ENCODE assay signal across 22 cellular contexts in genomic region chr11:60504219-60504618, GRCh38. TPM values are rescaled to one million over a fixed set of nuclear protein-coding genes. Genes with fewer than 3 reads are reported as not detected.
DNase-seq lines count a peak whose midpoint lies in the region; ATAC-seq lines count a peak whose summit lies in the region.
"Had no signal": no experiment of that assay in that cellular context is flagged by ENCODE, and none has a peak within 500 bp of the region (broad histone marks: within the 10 kb centered on the region; RNA-seq: fewer than 3 reads in every experiment).

No MANE protein-coding gene starts in this region.

- peaks cover 4% of the 10 kb centered on the region for H3K9me3 Mint-ChIP-seq in activated CD8-positive, alpha-beta memory T cell treated with anti-CD3 and anti-CD28 coated beads, Interleukin-2, amount 10 ng/mL, durations not matched to agents 7 days and 5 days (ENCODE audit: low read depth)
- H3K9me3 Mint-ChIP-seq in activated CD8-positive, alpha-beta T cell treated with anti-CD3 and anti-CD28 coated beads, Interleukin-2, amount 10 ng/mL, durations not matched to agents 7 days and 5 days (ENCODE audit: insufficient read depth): no peaks in the 10 kb centered on the region

- peaks cover 74% of the 10 kb centered on the region for H3K27me3 Mint-ChIP-seq in activated CD8-positive, alpha-beta memory T cell treated with anti-CD3 and anti-CD28 coated beads, Interleukin-2, amount 10 ng/mL, durations not matched to agents 7 days and 5 days
- H3K27me3 Mint-ChIP-seq in activated CD8-positive, alpha-beta T cell treated with anti-CD3 and anti-CD28 coated beads, Interleukin-2, amount 10 ng/mL, durations not matched to agents 7 days and 5 days (ENCODE audit: low read depth): peaks cover 57% of the 10 kb centered on the region

- POLR2A ChIA-PET in activated CD8-positive, alpha-beta T cell treated with anti-CD3 and anti-CD28 coated beads, Interleukin-2, amount 10 ng/mL, durations not matched to agents 7 days and 5 days (lab: Charles Lee): no interaction called here

- H3K27ac Mint-ChIP-seq in activated CD8-positive, alpha-beta memory T cell treated with anti-CD3 and anti-CD28 coated beads, Interleukin-2, amount 10 ng/mL, durations not matched to agents 7 days and 5 days: peak overlapping the region; percentile 70
- no peak overlapping the region for H3K27ac Mint-ChIP-seq in activated CD8-positive, alpha-beta T cell treated with anti-CD3 and anti-CD28 coated beads, Interleukin-2, amount 10 ng/mL, durations not matched to agents 7 days and 5 days
- H3K27ac Mint-ChIP-seq: CD4-positive, CD25-positive, alpha-beta regulatory T cell had no signal

- CTCF ChIA-PET in activated CD8-positive, alpha-beta memory T cell treated with anti-CD3 and anti-CD28 coated beads, Interleukin-2, amount 10 ng/mL, durations not matched to agents 7 days and 5 days (lab: Charles Lee): interaction anchor here (1.3 kb wide), 1 partner anchor 115 kb away, joined by 3 read pairs; no protein-coding TSS in a partner anchor
- CTCF ChIA-PET in activated CD8-positive, alpha-beta T cell treated with anti-CD3 and anti-CD28 coated beads, Interleukin-2, amount 10 ng/mL, durations not matched to agents 7 days and 5 days (lab: Charles Lee): interaction anchor here (1.3 kb wide), 1 partner anchor 258 kb away, joined by 3 read pairs; no protein-coding TSS in a partner anchor

- peaks cover 11% of the 10 kb centered on the region for H3K4me1 Mint-ChIP-seq in activated CD8-positive, alpha-beta memory T cell treated with anti-CD3 and anti-CD28 coated beads, Interleukin-2, amount 10 ng/mL, durations not matched to agents 7 days and 5 days
- peaks cover 14% of the 10 kb centered on the region for H3K4me1 Mint-ChIP-seq in activated CD8-positive, alpha-beta T cell treated with anti-CD3 and anti-CD28 coated beads, Interleukin-2, amount 10 ng/mL, durations not matched to agents 7 days and 5 days (ENCODE audit: low read depth)

- peak; percentile 46 for DNase-seq in activated CD8-positive, alpha-beta memory T cell treated with anti-CD3 and anti-CD28 coated beads, Interleukin-2, amount 10 ng/mL, durations not matched to agents 7 days and 5 days
- no peak for DNase-seq in activated CD8-positive, alpha-beta memory T cell treated with anti-CD3 and anti-CD28 coated beads, Interleukin-2, amount 50 U/mL, for 48 hours
- DNase-seq in activated CD8-positive, alpha-beta T cell treated with anti-CD3 and anti-CD28 coated beads, Interleukin-2, amount 10 ng/mL, durations not matched to agents 7 days and 5 days: peak; percentile 44
- peak; percentile 7 for DNase-seq in stimulated activated naive CD8-positive, alpha-beta T cell treated with anti-CD3 and anti-CD28 coated beads, Interleukin-15, Interleukin-2, amounts not matched to agents 100 U/mL and 50 U/mL, for 24 hours
- DNase-seq in SW 1271 (lab: John Stamatoyannopoulos, UW): no peak
- DNase-seq: dorsolateral prefrontal cortex; NCI-H1048; NCI-H2081 treated with DMSO at 0.1 percent for 48 hours; NCI-H69; nephron progenitor cell; psoas muscle; stimulated activated naive CD4-positive, alpha-beta T cell; upper lobe of left lung had no signal

- peak overlapping the region; percentile 12 for H3K4me3 Mint-ChIP-seq in activated CD8-positive, alpha-beta memory T cell treated with anti-CD3 and anti-CD28 coated beads, Interleukin-2, amount 10 ng/mL, durations not matched to agents 7 days and 5 days
- no peak overlapping the region for H3K4me3 Mint-ChIP-seq in activated CD8-positive, alpha-beta T cell treated with anti-CD3 and anti-CD28 coated beads, Interleukin-2, amount 10 ng/mL, durations not matched to agents 7 days and 5 days
- H3K4me3 Mint-ChIP-seq: CD4-positive, CD25-positive, alpha-beta regulatory T cell; nephron progenitor cell had no signal

- ATAC-seq in activated CD8-positive, alpha-beta memory T cell treated with anti-CD3 and anti-CD28 coated beads, Interleukin-2, amount 10 ng/mL, durations not matched to agents 7 days and 5 days: peak; percentile 51
- ATAC-seq in HG02973 (IDR thresholded peaks at IDR 0.05; ENCODE audit: unreplicated experiment): peak; percentile 50
- peak; percentile 68 for ATAC-seq in activated CD8-positive, alpha-beta T cell treated with anti-CD3 and anti-CD28 coated beads, Interleukin-2, amount 10 ng/mL, durations not matched to agents 7 days and 5 days
- peak; percentile 69 for ATAC-seq in stimulated activated naive CD8-positive, alpha-beta T cell treated with anti-CD3 and anti-CD28 coated beads, Interleukin-15, Interleukin-2, amounts not matched to agents 100 U/mL and 50 U/mL, for 24 hours
- ATAC-seq in HG03175 (IDR thresholded peaks at IDR 0.05; ENCODE audit: unreplicated experiment): no peak
- ATAC-seq in HG02870 (IDR thresholded peaks at IDR 0.05; ENCODE audit: unreplicated experiment): no peak
- ATAC-seq: esophagus mucosa, psoas muscle had no signal

- H3K36me3 Mint-ChIP-seq in activated CD8-positive, alpha-beta memory T cell treated with anti-CD3 and anti-CD28 coated beads, Interleukin-2, amount 10 ng/mL, durations not matched to agents 7 days and 5 days: no peaks in the 10 kb centered on the region
- H3K36me3 Mint-ChIP-seq in activated CD8-positive, alpha-beta T cell treated with anti-CD3 and anti-CD28 coated beads, Interleukin-2, amount 10 ng/mL, durations not matched to agents 7 days and 5 days (ENCODE audit: low read depth): no peaks in the 10 kb centered on the region
- H3K36me3 Mint-ChIP-seq: CD4-positive, CD25-positive, alpha-beta regulatory T cell had no signal

RNA-seq across cellular contexts. Expression of gene MS4A13, which starts 11.0 kb away (rescaled TPM):
- not detected for total RNA-seq in activated CD8-positive, alpha-beta memory T cell treated with anti-CD3 and anti-CD28 coated beads, Interleukin-2, amount 10 ng/mL, durations not matched to agents 7 days and 5 days
- not detected for total RNA-seq in activated CD8-positive, alpha-beta T cell treated with anti-CD3 and anti-CD28 coated beads, Interleukin-2, amount 10 ng/mL, durations not matched to agents 7 days and 5 days
- total RNA-seq: A673; bronchial epithelial cell; CD4-positive, CD25-positive, alpha-beta regulatory T cell; dorsolateral prefrontal cortex; esophagus mucosa; lung microvascular endothelial cell; psoas muscle; upper lobe of left lung had no signal

RNA-seq across cellular contexts. Expression of gene MS4A12, which starts 11.6 kb away (rescaled TPM):
- total RNA-seq in activated CD8-positive, alpha-beta memory T cell treated with anti-CD3 and anti-CD28 coated beads, Interleukin-2, amount 10 ng/mL, durations not matched to agents 7 days and 5 days: not detected
- total RNA-seq in activated CD8-positive, alpha-beta T cell treated with anti-CD3 and anti-CD28 coated beads, Interleukin-2, amount 10 ng/mL, durations not matched to agents 7 days and 5 days: not detected
- total RNA-seq: A673; bronchial epithelial cell; CD4-positive, CD25-positive, alpha-beta regulatory T cell; Daoy; dorsolateral prefrontal cortex; esophagus mucosa; lung microvascular endothelial cell; psoas muscle; upper lobe of left lung had no signal

RNA-seq across cellular contexts. Expression of gene MS4A1, which starts 48.6 kb away (rescaled TPM):
- total RNA-seq in activated CD8-positive, alpha-beta memory T cell treated with anti-CD3 and anti-CD28 coated beads, Interleukin-2, amount 10 ng/mL, durations not matched to agents 7 days and 5 days: not detected
- total RNA-seq in activated CD8-positive, alpha-beta T cell treated with anti-CD3 and anti-CD28 coated beads, Interleukin-2, amount 10 ng/mL, durations not matched to agents 7 days and 5 days: 1 to 10 TPM in 1 of 2 experiments, under 1 TPM in 1; 0.70 to 1.4 TPM
- total RNA-seq: A673, bronchial epithelial cell, Daoy, lung microvascular endothelial cell had no signal

Comparison
In these comparisons a context has a peak if more than half of its experiments do, and no peak if none do; other contexts are left out.
1. DNase-seq: peak in activated CD8-positive, alpha-beta memory T cell treated with anti-CD3 and anti-CD28 coated beads, Interleukin-2, amount 10 ng/mL, durations not matched to agents 7 days and 5 days (single experiment), activated CD8-positive, alpha-beta T cell treated with anti-CD3 and anti-CD28 coated beads, Interleukin-2, amount 10 ng/mL, durations not matched to agents 7 days and 5 days (single experiment) and stimulated activated naive CD8-positive, alpha-beta T cell treated with anti-CD3 and anti-CD28 coated beads, Interleukin-15, Interleukin-2, amounts not matched to agents 100 U/mL and 50 U/mL, for 24 hours (single experiment); none in activated CD8-positive, alpha-beta memory T cell treated with anti-CD3 and anti-CD28 coated beads, Interleukin-2, amount 50 U/mL, for 48 hours (single experiment) and SW 1271 (0 of 2).
2. ATAC-seq: peak in activated CD8-positive, alpha-beta memory T cell treated with anti-CD3 and anti-CD28 coated beads, Interleukin-2, amount 10 ng/mL, durations not matched to agents 7 days and 5 days (single experiment), HG02973 (single experiment), activated CD8-positive, alpha-beta T cell treated with anti-CD3 and anti-CD28 coated beads, Interleukin-2, amount 10 ng/mL, durations not matched to agents 7 days and 5 days (single experiment) and stimulated activated naive CD8-positive, alpha-beta T cell treated with anti-CD3 and anti-CD28 coated beads, Interleukin-15, Interleukin-2, amounts not matched to agents 100 U/mL and 50 U/mL, for 24 hours (single experiment); none in HG03175 (single experiment) and HG02870 (single experiment).